Comparison of ENCODE assay signal across 9 cellular contexts in genomic region chr17:66691644-66692500, GRCh38.
A peak's percentile ranks its signal among the peaks of the same experiment; 100 is the strongest.
DNase-seq lines count a peak whose midpoint lies in the region; ATAC-seq, FAIRE-seq and TF ChIP-seq lines count a peak whose summit lies in the region.
"Had no signal": no experiment of that assay in that cellular context is flagged by ENCODE, and none has a peak within 500 bp of the region (broad histone marks: within the 10 kb centered on the region; RNA-seq: fewer than 3 reads in every experiment).

No MANE protein-coding gene starts in this region.

- H3K4me3 Mint-ChIP-seq in Calu3 (ENCODE audit: low read depth, unreplicated experiment): no peak overlapping the region
- peak overlapping the region in 1 of 10 donors; percentile 68 for H3K4me3 Mint-ChIP-seq in naive thymus-derived CD4-positive, alpha-beta T cell

- TF ChIP-seq CTCF in Calu3 (IDR thresholded peaks at IDR 0.05; ENCODE audit: unreplicated experiment) (no peak), NB4 (IDR thresholded peaks at IDR 0.05; ENCODE audit: low read depth, low read length) (no peak), bronchial epithelial cell (IDR thresholded peaks at IDR 0.05; ENCODE audit: insufficient read depth, low read length, severe bottlenecking) (no peak), mammary epithelial cell (conservative IDR thresholded peaks at IDR 0.05 in 1 of 2, IDR thresholded peaks at IDR 0.05 in 1 of 2; ENCODE audit: extremely low read depth in 1 of 2, insufficient read depth in 1 of 2, low read depth in 1 of 2, low read length in 2 of 2) (no peak)

- TF ChIP-seq POLR2A in NB4 (IDR thresholded peaks at IDR 0.05; ENCODE audit: extremely low read depth, insufficient read length): no peak

- dilution Hi-C loops in mammary epithelial cell (cut with HindIII; ENCODE audit: low sequenced_read_pairs): no loop called here

- ATAC-seq in naive thymus-derived CD4-positive, alpha-beta T cell: peak; percentile 24
- ATAC-seq in GM21423 (IDR thresholded peaks at IDR 0.05; ENCODE audit: unreplicated experiment) (no peak), HG02763 (IDR thresholded peaks at IDR 0.05; ENCODE audit: unreplicated experiment) (no peak)
- ATAC-seq: activated CD4-positive, CD25-positive, alpha-beta regulatory T cell treated with anti-CD3 and anti-CD28 coated beads, Interleukin-2, amount 50 U/mL, for 24 hours had no signal

- H2AFZ ChIP-seq in mammary epithelial cell (ENCODE audit: low read depth, low read length): no peak overlapping the region

- POLR2A ChIA-PET in naive thymus-derived CD4-positive, alpha-beta T cell (lab: Charles Lee): no interaction called here

- 93% methylated on average over 13 of the region's 13 CpGs for WGBS in mammary epithelial cell (ENCODE audit: low coverage, missing lambda C conversion rate)

- in situ Hi-C loops in mammary epithelial cell (cut with MboI; ENCODE audit: low sequenced_read_pairs in 2 of 2): no loop called here

- H3K79me2 ChIP-seq in mammary epithelial cell (ENCODE audit: insufficient read depth, low read length): no peaks in the 10 kb centered on the region

- H3K27me3 ChIP-seq in bronchial epithelial cell (ENCODE audit: control insufficient read depth, insufficient read depth, low read length): no peaks in the 10 kb centered on the region
- H3K27me3 ChIP-seq in naive thymus-derived CD4-positive, alpha-beta T cell (ENCODE audit: control insufficient read depth in 2 of 2, insufficient read depth in 2 of 2, low read length in 2 of 2): no peaks in the 10 kb centered on the region
- no peaks in the 10 kb centered on the region for H3K27me3 ChIP-seq in mammary epithelial cell (ENCODE audit: insufficient read depth, low read length)

- H3K9me3 Mint-ChIP-seq in Calu3 (ENCODE audit: low read depth, unreplicated experiment): no peaks in the 10 kb centered on the region
- H3K9me3 Mint-ChIP-seq in naive thymus-derived CD4-positive, alpha-beta T cell: peaks cover 0 to 7% (median under 1%) of the 10 kb centered on the region in 11 donors

- H3K9ac ChIP-seq in mammary epithelial cell (ENCODE audit: insufficient read depth, low read length): no peak overlapping the region

- peaks cover 39% of the 10 kb centered on the region for H3K36me3 Mint-ChIP-seq in Calu3 (ENCODE audit: insufficient read depth, unreplicated experiment)
- H3K36me3 Mint-ChIP-seq in naive thymus-derived CD4-positive, alpha-beta T cell: peaks cover 36 to 89% (median 73%) of the 10 kb centered on the region in 5 donors

- H3K4me3 ChIP-seq in NB4 (ENCODE audit: low read depth, low read length): no peak overlapping the region
- H3K4me3 ChIP-seq in bronchial epithelial cell (ENCODE audit: low read depth, low read length): no peak overlapping the region
- no peak overlapping the region for H3K4me3 ChIP-seq in naive thymus-derived CD4-positive, alpha-beta T cell (ENCODE audit: low read length)
- H3K4me3 ChIP-seq in mammary epithelial cell (replicated peaks in 1 of 3; ENCODE audit: insufficient read depth in 1 of 3, low read depth in 2 of 3, low read length in 3 of 3): no peak overlapping the region

- H3K27me3 Mint-ChIP-seq in Calu3 (ENCODE audit: unreplicated experiment): no peaks in the 10 kb centered on the region
- no peaks in the 10 kb centered on the region for H3K27me3 Mint-ChIP-seq in naive thymus-derived CD4-positive, alpha-beta T cell

- peak overlapping the region; percentile 47 for H3K27ac Mint-ChIP-seq in Calu3 (ENCODE audit: unreplicated experiment)
- H3K27ac Mint-ChIP-seq in naive thymus-derived CD4-positive, alpha-beta T cell: peak overlapping the region in 6 of 9 donors; percentile 5 to 87 (median 56)

- H4K20me1 ChIP-seq in mammary epithelial cell (ENCODE audit: insufficient read depth, low read length): no peaks in the 10 kb centered on the region

- BruUV-seq in Calu3 (replicated peaks; lab: Mats Ljungman, UMichigan) (no TSS peak), mammary epithelial cell (replicated peaks; lab: Mats Ljungman, UMichigan) (no TSS peak)

- H3K4me1 ChIP-seq in naive thymus-derived CD4-positive, alpha-beta T cell (ENCODE audit: control insufficient read depth in 2 of 2, insufficient read depth in 2 of 2, low read length in 2 of 2): no peaks in the 10 kb centered on the region
- H3K4me1 ChIP-seq in mammary epithelial cell (ENCODE audit: insufficient read depth, low read length): no peaks in the 10 kb centered on the region

- H3K27ac ChIP-seq in naive thymus-derived CD4-positive, alpha-beta T cell (ENCODE audit: low read depth, low read length): no peak overlapping the region
- no peak overlapping the region for H3K27ac ChIP-seq in mammary epithelial cell (ENCODE audit: insufficient read depth, low read depth, low read length)

- no peak for DNase-seq in Calu3
- DNase-seq in NB4 (ENCODE audit: low read depth): peak; percentile 20
- peak; percentile 28 for DNase-seq in bronchial epithelial cell (ENCODE audit: low read depth)
- DNase-seq in naive thymus-derived CD4-positive, alpha-beta T cell: no peak
- no peak for DNase-seq in mammary epithelial cell
- no peak for DNase-seq in T-helper 9 cell

- intact Hi-C loops in Calu3 (cut with micrococcal nuclease; ENCODE audit: unreplicated experiment) (no loop called here), mammary epithelial cell (cut with micrococcal nuclease) (no loop called here)
- intact Hi-C loops in naive thymus-derived CD4-positive, alpha-beta T cell (cut with micrococcal nuclease): no loop called here

- peaks cover 24% of the 10 kb centered on the region for H3K4me1 Mint-ChIP-seq in Calu3 (ENCODE audit: low read depth, unreplicated experiment)
- peaks cover 1 to 28% (median 5%) of the 10 kb centered on the region in 7 donors for H3K4me1 Mint-ChIP-seq in naive thymus-derived CD4-positive, alpha-beta T cell

- CTCF ChIA-PET in Calu3 (lab: Charles Lee) (interaction anchor here (0.6 to 1.0 kb wide), 2 partner anchors 402 to 490 kb away, joined by 3 to 4 read pairs; no protein-coding TSS in a partner anchor), mammary epithelial cell (lab: Charles Lee; ENCODE audit: low non-redundant PET) (no interaction called here)
- CTCF ChIA-PET in naive thymus-derived CD4-positive, alpha-beta T cell (lab: Charles Lee): interaction anchor here (0.6 kb wide), 1 partner anchor 131 kb away, joined by 3 read pairs; no protein-coding TSS in a partner anchor

- H3K9me3 ChIP-seq in naive thymus-derived CD4-positive, alpha-beta T cell (ENCODE audit: control insufficient read depth in 2 of 3, low read length in 3 of 3): peaks cover 0 to 4% (median 0%) of the 10 kb centered on the region in 3 experiments
- H3K9me3 ChIP-seq in mammary epithelial cell (replicated peaks; ENCODE audit: insufficient read depth, low read length): no peaks in the 10 kb centered on the region

- H3K36me3 ChIP-seq in bronchial epithelial cell (ENCODE audit: control insufficient read depth, insufficient read depth, low read length) (no peaks in the 10 kb centered on the region), mammary epithelial cell (ENCODE audit: insufficient read depth, low read length) (no peaks in the 10 kb centered on the region)
- peaks cover 0 to 87% (median 24%) of the 10 kb centered on the region in 3 experiments for H3K36me3 ChIP-seq in naive thymus-derived CD4-positive, alpha-beta T cell (ENCODE audit: control insufficient read depth in 2 of 3, insufficient read depth in 3 of 3, low read length in 3 of 3)

- no peak for FAIRE-seq in bronchial epithelial cell (lab: Jason Lieb, UNC)

- no peak overlapping the region for H3K4me2 ChIP-seq in mammary epithelial cell (ENCODE audit: insufficient read depth, low read depth, low read length)

Comparison
In these comparisons a context has a peak if more than half of its experiments do, and no peak if none do; other contexts are left out.
1. DNase-seq: peak in NB4 (single experiment) and bronchial epithelial cell (single experiment); none in Calu3 (single experiment), naive thymus-derived CD4-positive, alpha-beta T cell (0 of 9), mammary epithelial cell (single experiment) and T-helper 9 cell (single experiment).